ENCODE assay signal across 11 cellular contexts in the genomic region with DNA sequence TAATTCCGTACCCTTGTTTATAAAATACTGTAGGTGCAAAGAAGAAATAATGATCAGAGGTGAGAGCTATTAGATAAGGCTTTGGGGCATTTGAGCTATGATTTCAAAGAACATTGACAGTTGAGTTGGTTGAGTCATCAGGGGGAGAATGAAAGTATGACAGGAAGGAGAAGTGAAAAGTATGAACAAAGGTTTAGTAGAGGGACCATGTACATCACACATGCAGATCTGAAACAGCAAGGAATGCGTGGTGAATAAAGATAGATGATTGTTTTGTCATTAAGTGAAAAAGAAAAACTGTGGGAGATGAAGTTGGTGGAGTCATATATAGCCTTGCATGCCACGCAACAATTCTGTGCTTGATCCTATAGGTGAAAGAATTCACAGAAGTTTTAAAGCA.
DNase-seq lines count a peak whose midpoint lies in the region; ATAC-seq and TF ChIP-seq lines count a peak whose summit lies in the region.
"Had no signal": no experiment of that assay in that cellular context is flagged by ENCODE, and none has a peak within 500 bp of the region (broad histone marks: within the 10 kb centered on the region; RNA-seq: fewer than 3 reads in every experiment).

No MANE protein-coding gene starts in this region.

- DNase-seq in natural killer cell treated with Interleukin-12 subunit alpha and Interleukin-12 subunit beta and Interleukin-15 and Interleukin-18, amount 100 ng/mL, for 72 hours (ENCODE audit: low spot score), result no peak
- DNase-seq in natural killer cell, result no peak
- DNase-seq in activated effector memory CD4-positive, alpha-beta T cell treated with anti-CD3 and anti-CD28 coated beads, Interleukin-2, amount 50 U/mL, for 16 hours, result no peak
- DNase-seq in HEK293T (ENCODE audit: extremely low spot score), result no peak
- no peak for DNase-seq in hepatic stellate cell (ENCODE audit: low spot score)
- DNase-seq: activated CD4-positive, alpha-beta T cell treated with anti-CD3 and anti-CD28 coated beads, Interleukin-2, amount 50 U/mL, for 4 hours; right lobe of liver had no signal

- no peak overlapping the region for H3K27ac Mint-ChIP-seq in natural killer cell treated with Interleukin-12 subunit alpha and Interleukin-12 subunit beta and Interleukin-15 and Interleukin-18, amount 100 ng/mL, for 72 hours
- H3K27ac Mint-ChIP-seq in natural killer cell, result no peak overlapping the region
- no peak overlapping the region for H3K27ac Mint-ChIP-seq in stimulated activated memory B cell treated with anti-CD40 and anti-IgM and Interleukin-4, amounts not matched to agents 10 μg/mL and 1 μg/mL and 100 μg/mL, for 72 hours
- H3K27ac Mint-ChIP-seq: brain had no signal

- peak; percentile 36 to 87 for ATAC-seq in natural killer cell treated with Interleukin-12 subunit alpha and Interleukin-12 subunit beta and Interleukin-15 and Interleukin-18, amount 100 ng/mL, for 72 hours
- ATAC-seq in natural killer cell (no peak), GM21529 (IDR thresholded peaks at IDR 0.05; ENCODE audit: unreplicated experiment) (peak; percentile 99), HG03175 (IDR thresholded peaks at IDR 0.05; ENCODE audit: unreplicated experiment) (peak; percentile 84)
- peak; percentile 72 for ATAC-seq in stimulated activated memory B cell treated with anti-CD40 and anti-IgM and Interleukin-4, amounts not matched to agents 10 μg/mL and 1 μg/mL and 100 μg/mL, for 72 hours
- ATAC-seq: right lobe of liver had no signal

- H3K27me3 Mint-ChIP-seq in natural killer cell treated with Interleukin-12 subunit alpha and Interleukin-12 subunit beta and Interleukin-15 and Interleukin-18, amount 100 ng/mL, for 72 hours, result no peaks in the 10 kb centered on the region
- no peaks in the 10 kb centered on the region for H3K27me3 Mint-ChIP-seq in natural killer cell (ENCODE audit: low read depth in 2 of 2)
- H3K27me3 Mint-ChIP-seq in stimulated activated memory B cell treated with anti-CD40 and anti-IgM and Interleukin-4, amounts not matched to agents 10 μg/mL and 1 μg/mL and 100 μg/mL, for 72 hours, result no peaks in the 10 kb centered on the region
- H3K27me3 Mint-ChIP-seq: brain had no signal

- peaks cover 2 to 3% of the 10 kb centered on the region in 2 donors for H3K4me1 Mint-ChIP-seq in natural killer cell treated with Interleukin-12 subunit alpha and Interleukin-12 subunit beta and Interleukin-15 and Interleukin-18, amount 100 ng/mL, for 72 hours (ENCODE audit: low read depth in 2 of 2)
- peaks cover 5 to 7% of the 10 kb centered on the region in 2 donors for H3K4me1 Mint-ChIP-seq in natural killer cell
- no peaks in the 10 kb centered on the region for H3K4me1 Mint-ChIP-seq in stimulated activated memory B cell treated with anti-CD40 and anti-IgM and Interleukin-4, amounts not matched to agents 10 μg/mL and 1 μg/mL and 100 μg/mL, for 72 hours
- H3K4me1 Mint-ChIP-seq: brain had no signal

- no peaks in the 10 kb centered on the region for H3K9me3 Mint-ChIP-seq in natural killer cell treated with Interleukin-12 subunit alpha and Interleukin-12 subunit beta and Interleukin-15 and Interleukin-18, amount 100 ng/mL, for 72 hours
- H3K9me3 Mint-ChIP-seq in natural killer cell, result no peaks in the 10 kb centered on the region
- H3K9me3 Mint-ChIP-seq in stimulated activated memory B cell treated with anti-CD40 and anti-IgM and Interleukin-4, amounts not matched to agents 10 μg/mL and 1 μg/mL and 100 μg/mL, for 72 hours, result no peaks in the 10 kb centered on the region
- H3K9me3 Mint-ChIP-seq: brain had no signal

- intact Hi-C loops in natural killer cell (cut with micrococcal nuclease), result no loop called here

- TF ChIP-seq CTCF in natural killer cell (IDR thresholded peaks at IDR 0.05), result no peak

- POLR2A ChIA-PET in HEK293T (lab: Yijun Ruan, JAX), result no interaction called here

- no peak overlapping the region for H3K4me3 Mint-ChIP-seq in natural killer cell treated with Interleukin-12 subunit alpha and Interleukin-12 subunit beta and Interleukin-15 and Interleukin-18, amount 100 ng/mL, for 72 hours
- no peak overlapping the region for H3K4me3 Mint-ChIP-seq in natural killer cell
- H3K4me3 Mint-ChIP-seq in stimulated activated memory B cell treated with anti-CD40 and anti-IgM and Interleukin-4, amounts not matched to agents 10 μg/mL and 1 μg/mL and 100 μg/mL, for 72 hours, result no peak overlapping the region
- H3K4me3 Mint-ChIP-seq: brain had no signal

- no peaks in the 10 kb centered on the region for H3K36me3 Mint-ChIP-seq in natural killer cell treated with Interleukin-12 subunit alpha and Interleukin-12 subunit beta and Interleukin-15 and Interleukin-18, amount 100 ng/mL, for 72 hours
- no peaks in the 10 kb centered on the region for H3K36me3 Mint-ChIP-seq in natural killer cell
- peaks cover 5% of the 10 kb centered on the region for H3K36me3 Mint-ChIP-seq in stimulated activated memory B cell treated with anti-CD40 and anti-IgM and Interleukin-4, amounts not matched to agents 10 μg/mL and 1 μg/mL and 100 μg/mL, for 72 hours
- H3K36me3 Mint-ChIP-seq: brain had no signal

- CTCF ChIA-PET in HEK293T (lab: Yijun Ruan, JAX), result no interaction called here

TF ChIP-seq in HEK293T, 16 proteins besides CTCF, POLR2A, EP300 and RAD21:
- TF ChIP-seq ELF4 (IDR thresholded peaks at IDR 0.05), result no peak
- TF ChIP-seq, protein P1, sequence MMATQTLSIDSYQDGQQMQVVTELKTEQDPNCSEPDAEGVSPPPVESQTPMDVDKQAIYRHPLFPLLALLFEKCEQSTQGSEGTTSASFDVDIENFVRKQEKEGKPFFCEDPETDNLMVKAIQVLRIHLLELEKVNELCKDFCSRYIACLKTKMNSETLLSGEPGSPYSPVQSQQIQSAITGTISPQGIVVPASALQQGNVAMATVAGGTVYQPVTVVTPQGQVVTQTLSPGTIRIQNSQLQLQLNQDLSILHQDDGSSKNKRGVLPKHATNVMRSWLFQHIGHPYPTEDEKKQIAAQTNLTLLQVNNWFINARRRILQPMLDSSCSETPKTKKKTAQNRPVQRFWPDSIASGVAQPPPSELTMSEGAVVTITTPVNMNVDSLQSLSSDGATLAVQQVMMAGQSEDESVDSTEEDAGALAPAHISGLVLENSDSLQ (IDR thresholded peaks at IDR 0.05), result no peak
- no peak for TF ChIP-seq ZNF384 (IDR thresholded peaks at IDR 0.05)
- no peak for TF ChIP-seq CTBP1 (IDR thresholded peaks at IDR 0.05; ENCODE audit: borderline replicate concordance)
TF ChIP-seq in HEK293T: peak in this region for 0.

Comparison
In these comparisons a context has a peak if more than half of its experiments do, and no peak if none do; other contexts are left out.
1. ATAC-seq: peak in natural killer cell treated with Interleukin-12 subunit alpha and Interleukin-12 subunit beta and Interleukin-15 and Interleukin-18, amount 100 ng/mL, for 72 hours (2 of 2), GM21529 (single experiment), HG03175 (single experiment) and stimulated activated memory B cell treated with anti-CD40 and anti-IgM and Interleukin-4, amounts not matched to agents 10 μg/mL and 1 μg/mL and 100 μg/mL, for 72 hours (single experiment); none in natural killer cell (0 of 3).